ENCODE assay signal across 17 cellular contexts in the genomic region with DNA sequence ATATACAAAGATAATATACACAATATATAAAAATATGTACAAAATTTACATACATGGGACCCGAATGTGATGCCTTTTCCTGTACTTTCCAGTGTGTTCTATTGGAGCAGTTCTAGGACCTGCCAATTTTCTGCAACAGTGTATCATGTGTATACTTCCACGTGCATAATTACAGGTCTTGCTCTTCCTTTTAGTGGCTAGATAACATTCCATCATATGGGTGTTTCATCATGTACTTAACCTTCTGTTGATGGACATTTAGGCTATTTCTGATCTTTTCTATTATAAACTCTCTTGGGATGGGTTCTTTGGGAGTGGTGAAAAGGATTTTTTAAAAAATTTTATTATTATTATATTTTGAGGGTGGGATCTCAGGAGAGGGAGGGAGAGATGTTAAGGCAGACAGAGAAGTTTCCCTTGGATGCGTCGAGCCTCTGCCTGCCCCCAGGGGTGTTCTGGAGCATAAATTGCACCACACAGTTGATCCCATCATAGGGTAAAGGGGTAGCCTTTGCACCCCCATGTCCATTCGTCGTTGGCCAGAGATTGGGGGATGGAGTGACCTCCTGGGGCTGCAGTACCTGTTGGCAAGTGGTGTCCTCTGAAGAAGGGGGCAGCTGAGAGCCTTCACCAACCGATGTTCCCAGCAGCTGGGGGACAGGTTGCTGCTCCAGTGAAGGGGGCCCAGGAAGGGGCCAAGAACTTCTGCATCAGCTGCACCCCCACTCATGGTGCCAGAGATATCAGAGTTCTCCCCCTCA.
DNase-seq lines count a peak whose midpoint lies in the region; ATAC-seq and TF ChIP-seq lines count a peak whose summit lies in the region.
"Had no signal": no experiment of that assay in that cellular context is flagged by ENCODE, and none has a peak within 500 bp of the region (broad histone marks: within the 10 kb centered on the region; RNA-seq: fewer than 3 reads in every experiment).

No MANE protein-coding gene starts in this region.

- H3K4me1 ChIP-seq in heart left ventricle (peaks cover 0 to 9% (median 0%) of the 10 kb centered on the region in 12 donors), RWPE2 (ENCODE audit: insufficient read depth, poor library complexity, severe bottlenecking) (no peaks in the 10 kb centered on the region)

- no peak for TF ChIP-seq POLR2A in heart left ventricle (IDR thresholded peaks at IDR 0.05)

- peaks cover 0 to 11% (median 0%) of the 10 kb centered on the region in 9 donors for H3K27me3 ChIP-seq in heart left ventricle
- H3K27me3 ChIP-seq in RWPE2 (ENCODE audit: insufficient read depth, poor library complexity, severe bottlenecking): no peaks in the 10 kb centered on the region
- H3K27me3 ChIP-seq: BE2C had no signal

- no peak overlapping the region for H3K4me3 ChIP-seq in heart left ventricle
- no peak overlapping the region for H3K4me3 ChIP-seq in RWPE2 (ENCODE audit: severe bottlenecking)
- H3K4me3 ChIP-seq: GM23248 had no signal

- WGBS in heart left ventricle, 4 donors: 58 to 71% (median 65%) methylated on average over 7 of the region's 7 CpGs

- intact Hi-C loops in cardiac septum (cut with DNase I): no loop called here
- intact Hi-C loops in heart left ventricle (cut with DNase I): no loop called here

- no peak for TF ChIP-seq CTCF in heart left ventricle (IDR thresholded peaks at IDR 0.05)
- TF ChIP-seq CTCF in RWPE2 (IDR thresholded peaks at IDR 0.05; ENCODE audit: poor library complexity, severe bottlenecking): no peak

- ATAC-seq in heart left ventricle (no peak), RWPE2 (ENCODE audit: low read depth) (no peak), left lobe of liver (no peak), GM18861 (IDR thresholded peaks at IDR 0.05; ENCODE audit: unreplicated experiment) (no peak), GM18868 (IDR thresholded peaks at IDR 0.05; ENCODE audit: unreplicated experiment) (no peak)

- peak; percentile 67 for DNase-seq in cardiac septum (ENCODE audit: low spot score)
- no peak for DNase-seq in heart left ventricle
- peak; percentile 59 for DNase-seq in RWPE2 (ENCODE audit: low spot score)
- peak; percentile 21 for DNase-seq in left lobe of liver (ENCODE audit: low spot score)
- DNase-seq in UCSD-AML1 (lab: John Stamatoyannopoulos, UW; ENCODE audit: unreplicated experiment): no peak
- DNase-seq: ACHN; BE2C; C1 segment of cervical spinal cord; CD4-positive, CD25-positive, alpha-beta regulatory T cell; CD8-positive, alpha-beta memory T cell; COR-L47; GM23248; HCEC 1CT; HFFc6 had no signal

- H3K27ac ChIP-seq in heart left ventricle (no peak overlapping the region), RWPE2 (ENCODE audit: poor library complexity, severe bottlenecking) (no peak overlapping the region)
- H3K27ac ChIP-seq: GM23248, HL-60 had no signal

- no peaks in the 10 kb centered on the region for H3K9me3 ChIP-seq in heart left ventricle
- H3K9me3 ChIP-seq in RWPE2 (ENCODE audit: severe bottlenecking): no peaks in the 10 kb centered on the region
- H3K9me3 ChIP-seq: BE2C had no signal

- H3K36me3 ChIP-seq in heart left ventricle (no peaks in the 10 kb centered on the region), RWPE2 (ENCODE audit: low read depth) (no peaks in the 10 kb centered on the region)
- H3K36me3 ChIP-seq: BE2C had no signal

Comparison
In these comparisons a context has a peak if more than half of its experiments do, and no peak if none do; other contexts are left out.
1. DNase-seq: peak in cardiac septum (single experiment), RWPE2 (single experiment) and left lobe of liver (single experiment); none in heart left ventricle (0 of 5) and UCSD-AML1 (single experiment).